8 cellular contexts compared by ENCODE assay signal in the genomic region with DNA sequence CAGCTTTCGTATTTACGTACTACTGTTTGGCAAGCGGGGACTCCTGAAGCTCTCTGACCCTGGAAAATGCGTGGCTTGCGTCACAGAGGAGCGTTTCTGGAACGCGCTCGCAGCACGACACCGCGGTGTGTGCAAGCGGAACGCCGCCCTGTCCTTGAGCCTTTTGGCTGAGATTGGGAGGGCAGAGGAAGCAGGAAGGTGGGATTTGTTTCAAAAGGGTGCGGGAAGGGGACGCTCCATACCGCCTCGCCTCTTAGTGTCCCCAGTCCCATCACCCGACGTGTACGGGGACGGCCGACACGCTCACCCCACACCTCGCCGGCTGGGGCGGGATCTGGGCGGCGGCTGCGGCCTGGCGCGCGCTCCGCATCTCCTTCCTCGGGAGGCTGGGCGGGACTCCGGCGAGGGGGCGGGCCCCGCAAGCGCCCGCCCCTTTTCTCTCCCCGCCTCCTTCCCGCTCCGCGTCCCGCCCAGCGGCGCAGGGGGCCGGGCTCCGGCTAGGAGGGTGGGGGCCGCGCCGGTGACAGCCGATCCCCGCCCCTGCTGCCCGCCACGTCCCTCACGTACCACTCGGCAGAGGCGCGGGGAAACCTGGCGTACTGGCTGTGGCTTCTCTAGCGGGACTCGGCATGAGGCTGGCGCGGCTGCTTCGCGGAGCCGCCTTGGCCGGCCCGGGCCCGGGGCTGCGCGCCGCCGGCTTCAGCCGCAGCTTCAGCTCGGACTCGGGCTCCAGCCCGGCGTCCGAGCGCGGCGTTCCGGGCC. TPM values are rescaled to one million over a fixed set of nuclear protein-coding genes. Genes with fewer than 3 reads are reported as not detected.
DNase-seq lines count a peak whose midpoint lies in the region; ATAC-seq, FAIRE-seq and TF ChIP-seq lines count a peak whose summit lies in the region.

A gene (plus strand): TSS at position 569 of the 762 bp plus-strand sequence. CDS start 61 bp downstream, at position 630.

- intact Hi-C loops in cardiac septum (cut with DNase I), result no loop called here
- intact Hi-C loops in posterior vena cava (cut with DNase I), result no loop called here

- H3K4me1 ChIP-seq in adipocyte (ENCODE audit: control insufficient read depth, insufficient read depth, low read length), result peaks cover 42% of the 10 kb centered on the region
- peaks cover 10 to 18% (median 12%) of the 10 kb centered on the region in 4 donors for H3K4me1 ChIP-seq in upper lobe of left lung

- peak in 1 of 4 donors; percentile 38 for TF ChIP-seq EP300 in upper lobe of left lung (IDR thresholded peaks at IDR 0.05)

- H3K4me3 ChIP-seq in adipocyte (ENCODE audit: low read length) (peak within 1 kb of the TSS; percentile 93), upper lobe of left lung (peak within 1 kb of the TSS; percentile 76 to 97 (median 90))

- H3K27me3 ChIP-seq in adipocyte (replicated peaks; ENCODE audit: control insufficient read depth, insufficient read depth, low read length), result no peaks in the 10 kb centered on the region
- H3K27me3 ChIP-seq in upper lobe of left lung, result no peaks in the 10 kb centered on the region

- peak within 1 kb of the TSS; percentile 89 to 97 (median 92) for H3K27ac ChIP-seq in upper lobe of left lung

- ATAC-seq in HG02763 (IDR thresholded peaks at IDR 0.05; ENCODE audit: unreplicated experiment) (peak; percentile 87), upper lobe of left lung (ENCODE audit: low FRiP score in 2 of 2) (peak; percentile 99)

- DNase-seq in GM12891 (ENCODE audit: insufficient read length, low spot score) (peak; percentile 77), NCI-H1436 (lab: John Stamatoyannopoulos, UW) (peak; percentile 87), T follicular helper cell (ENCODE audit: low read depth) (peak; percentile 87), adipocyte (ENCODE audit: low read depth) (peak; percentile 98), cardiac septum (ENCODE audit: low spot score) (peak; percentile 97), posterior vena cava (ENCODE audit: low spot score) (peak; percentile 97), upper lobe of left lung (peak; percentile 93 to 98)

- H3K9ac ChIP-seq in adipocyte (ENCODE audit: low read length), result peak within 1 kb of the TSS; percentile 91

- H3K9me3 ChIP-seq in adipocyte (ENCODE audit: control insufficient read depth, low read length) (no peaks in the 10 kb centered on the region), upper lobe of left lung (no peaks in the 10 kb centered on the region)

- TF ChIP-seq CTCF in upper lobe of left lung (IDR thresholded peaks at IDR 0.05), result peak in 1 of 6 experiments; percentile 19

- peak; percentile 91 for FAIRE-seq in GM12891 (lab: Jason Lieb, UNC)

- TF ChIP-seq POLR2A in GM12891 (IDR thresholded peaks at IDR 0.05; ENCODE audit: low read depth, low read length) (peak; percentile 82), upper lobe of left lung (IDR thresholded peaks at IDR 0.05) (peak in 3 of 4 donors; percentile 63 to 84 (median 72))

- WGBS in upper lobe of left lung, 2 donors, result 0 to 1% methylated on average over 3 to 56 of the region's 88 CpGs

- peaks cover 4% of the 10 kb centered on the region for H3K36me3 ChIP-seq in adipocyte (ENCODE audit: control insufficient read depth, insufficient read depth, low read length, severe bottlenecking)
- peaks cover 0 to 7% (median 0%) of the 10 kb centered on the region in 4 donors for H3K36me3 ChIP-seq in upper lobe of left lung

TF ChIP-seq in GM12891, 5 proteins besides CTCF, POLR2A, EP300 and RAD21:
- peak; percentile 85 for TF ChIP-seq POLR2AphosphoS5 (IDR thresholded peaks at IDR 0.05; ENCODE audit: low read depth, low read length)
- TF ChIP-seq POU2F2 (IDR thresholded peaks at IDR 0.05; ENCODE audit: low read depth, low read length), result no peak
- TF ChIP-seq SPI1 (IDR thresholded peaks at IDR 0.05; ENCODE audit: low read depth, low read length), result no peak
- TF ChIP-seq PAX5 (IDR thresholded peaks at IDR 0.05; ENCODE audit: insufficient read depth, low read length, severe bottlenecking), result peak; percentile 48
- TF ChIP-seq TAF1 (IDR thresholded peaks at IDR 0.05; ENCODE audit: low read depth, low read length), result 0 out of 2 replicates have a peak, but pooled peaks have one; percentile 38

RNA-seq across cellular contexts. Expression of the gene that starts here (rescaled TPM):
- polyA plus RNA-seq in GM12891 (2012; ENCODE audit: low read depth, missing spikeins), result 14.4 TPM
- total RNA-seq in cardiac septum (46.2 TPM), posterior vena cava (10 to 100 TPM; 17.9 to 28.3 TPM), upper lobe of left lung (10 to 100 TPM in 4 of 6 donors, 1 to 10 TPM in 2; 5.6 to 40.9 (median 13.8) TPM)

Comparison
In these comparisons a context has a peak if more than half of its experiments do, and no peak if none do; other contexts are left out.
1. Peak in every context shown above with its lines: DNase-seq, ATAC-seq, H3K4me3 ChIP-seq and H3K27ac ChIP-seq.